8 cellular contexts compared by ENCODE assay signal in the genomic region with DNA sequence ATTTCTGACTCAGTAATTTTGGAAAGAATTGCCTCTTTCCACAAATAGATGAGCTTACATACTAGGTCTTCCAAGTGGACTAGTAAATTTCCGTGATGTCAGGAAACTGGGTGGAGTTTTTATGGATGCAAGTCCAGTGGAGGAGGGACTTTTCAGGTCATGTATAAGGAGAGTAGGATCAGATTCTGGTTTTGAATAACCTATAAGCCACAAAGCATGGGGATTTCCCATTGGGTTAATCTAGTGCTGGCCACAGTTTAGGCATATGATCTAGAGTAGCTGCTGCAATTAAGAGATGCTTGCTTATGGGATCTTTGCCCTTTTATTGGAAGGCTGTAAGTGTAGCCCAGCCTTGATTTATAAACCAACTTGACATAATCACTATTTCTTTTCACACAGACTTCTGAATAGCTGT. TPM values are rescaled to one million over a fixed set of nuclear protein-coding genes. Genes with fewer than 3 reads are reported as not detected.
DNase-seq lines count a peak whose midpoint lies in the region; ATAC-seq and FAIRE-seq lines count a peak whose summit lies in the region.

No MANE protein-coding gene starts in this region.

- ATAC-seq in HG03159 (IDR thresholded peaks at IDR 0.05; ENCODE audit: unreplicated experiment) (peak; percentile 65), left colon (peak; percentile 79)

- H3K27ac Mint-ChIP-seq in activated naive CD8-positive, alpha-beta T cell: no peak overlapping the region

- H3K9me3 Mint-ChIP-seq in activated naive CD8-positive, alpha-beta T cell (ENCODE audit: low read depth): no peaks in the 10 kb centered on the region

- peak overlapping the region; percentile 7 for H3K4me3 Mint-ChIP-seq in activated naive CD8-positive, alpha-beta T cell

- intact Hi-C loops in left colon (cut with DNase I, micrococcal nuclease): no loop called here

- in situ Hi-C loops in Caki2 (cut with HindIII; ENCODE audit: low pct_unique_long_range_greater_than_20kb, low sequenced_read_pairs): no loop called here

- H3K27me3 Mint-ChIP-seq in activated naive CD8-positive, alpha-beta T cell: no peaks in the 10 kb centered on the region

- DNase-seq in Caki2 (ENCODE audit: low read depth) (peak; percentile 73), GM19239 (ENCODE audit: insufficient read length, low spot score) (no peak), left colon (peak in 1 of 2 donors; percentile 53), mesenteric fat pad (ENCODE audit: low spot score) (no peak), NK-92 (lab: John Stamatoyannopoulos, UW; ENCODE audit: unreplicated experiment) (no peak)
- DNase-seq in activated CD4-positive, alpha-beta T cell treated with anti-CD3 and anti-CD28 coated beads for 1 hour: no peak

- FAIRE-seq in GM19239 (lab: Jason Lieb, UNC): peak; percentile 86

- H3K4me1 Mint-ChIP-seq in activated naive CD8-positive, alpha-beta T cell (ENCODE audit: low read depth): peaks cover 34% of the 10 kb centered on the region

- peaks cover 5% of the 10 kb centered on the region for H3K36me3 Mint-ChIP-seq in activated naive CD8-positive, alpha-beta T cell

RNA-seq across cellular contexts. Expression of a gene that starts 33.8 kb away (rescaled TPM):
- 1.9 and 25.5 TPM in 2 replicates for total RNA-seq in Caki2 (2014; rRNA removed; shearing (Covaris generic); ENCODE audit: low replicate concordance)
- 10 to 100 TPM; 34.2 to 67.7 TPM for total RNA-seq in left colon
- total RNA-seq in mesenteric fat pad: 76.0 TPM

RNA-seq across cellular contexts. Expression of a gene that starts 54.8 kb away (rescaled TPM):
- total RNA-seq in Caki2 (2014; rRNA removed; shearing (Covaris generic); ENCODE audit: low replicate concordance): 19.6 and 23.5 TPM in 2 replicates
- total RNA-seq in left colon: 1 to 10 TPM; 3.6 to 4.3 TPM
- total RNA-seq in mesenteric fat pad: 3.2 TPM
